In genomic region chr16:6880263-6880662, GRCh38 we compare ENCODE assay signal across 29 cellular contexts.
"Had no signal": no experiment of that assay in that cellular context is flagged by ENCODE, and none has a peak within 500 bp of the region (broad histone marks: within the 10 kb centered on the region; RNA-seq: fewer than 3 reads in every experiment).

No MANE protein-coding gene starts in this region.

- H3K4me1 ChIP-seq: ascending aorta, breast epithelium, colonic mucosa, esophagus squamous epithelium had no signal

- H3K27ac ChIP-seq: ascending aorta, breast epithelium, cardiac muscle cell, colonic mucosa, epithelial cell of prostate, esophagus squamous epithelium, WERI-Rb-1 had no signal

- H3K27ac Mint-ChIP-seq: activated B cell treated with CpG ODN at 0.5 μM for 24 hours; activated CD8-positive, alpha-beta T cell treated with anti-CD3 and anti-CD28 coated beads for 36 hours; activated naive CD4-positive, alpha-beta T cell treated with anti-CD3 and anti-CD28 coated beads for 36 hours; activated naive CD4-positive, alpha-beta T cell treated with anti-CD3 and anti-CD28 coated beads, Interleukin-2, amount 50 U/mL, for 24 hours; activated naive CD8-positive, alpha-beta T cell treated with anti-CD3 and anti-CD28 coated beads for 36 hours; activated naive CD8-positive, alpha-beta T cell treated with anti-CD3 and anti-CD28 coated beads, Interleukin-2, amount 50 U/mL, for 24 hours; activated T-helper 1 cell treated with anti-CD3 and anti-CD28 coated beads, Interleukin-12 subunit alpha, Interleukin-12 subunit beta, Interleukin-2, Interleukin-4 antibody, amounts not matched to agents 30 ng/mL and 10 ng/mL and 1 ng/mL, durations not matched to agents 14 hours and 24 hours and 36 hours; activated T-helper 2 cell treated with anti-CD3 and anti-CD28 coated beads, Interferon-gamma antibody, Interleukin-2, Interleukin-4, amounts not matched to agents 10 μg/mL and 5 μg/mL and 100 μg/mL, durations not matched to agents 14 hours and 24 hours and 36 hours; brain; T-helper 17 cell; T-helper 2 cell treated with Interferon-gamma antibody and Interleukin-4, amounts not matched to agents 5 μg/mL and 100 μg/mL, for 36 hours had no signal

- H3K36me3 ChIP-seq: ascending aorta, breast epithelium, cardiac muscle cell, colonic mucosa, esophagus squamous epithelium, WERI-Rb-1 had no signal

- H3K4me1 Mint-ChIP-seq: activated B cell treated with CpG ODN at 0.5 μM for 24 hours; activated naive CD4-positive, alpha-beta T cell treated with anti-CD3 and anti-CD28 coated beads, Interleukin-2, amount 50 U/mL, for 24 hours; activated naive CD8-positive, alpha-beta T cell treated with anti-CD3 and anti-CD28 coated beads for 36 hours; activated naive CD8-positive, alpha-beta T cell treated with anti-CD3 and anti-CD28 coated beads, Interleukin-2, amount 50 U/mL, for 24 hours; T-helper 17 cell had no signal

- H3K27me3 ChIP-seq: ascending aorta, breast epithelium, colonic mucosa had no signal

- H3K27me3 Mint-ChIP-seq: activated B cell treated with CpG ODN at 0.5 μM for 24 hours; activated CD8-positive, alpha-beta T cell treated with anti-CD3 and anti-CD28 coated beads for 36 hours; activated naive CD4-positive, alpha-beta T cell treated with anti-CD3 and anti-CD28 coated beads, Interleukin-2, amount 50 U/mL, for 24 hours; activated naive CD8-positive, alpha-beta T cell treated with anti-CD3 and anti-CD28 coated beads for 36 hours; activated naive CD8-positive, alpha-beta T cell treated with anti-CD3 and anti-CD28 coated beads, Interleukin-2, amount 50 U/mL, for 24 hours; T-helper 17 cell had no signal

- H3K4me3 Mint-ChIP-seq: activated B cell treated with CpG ODN at 0.5 μM for 24 hours; activated CD8-positive, alpha-beta T cell treated with anti-CD3 and anti-CD28 coated beads for 36 hours; activated naive CD4-positive, alpha-beta T cell treated with anti-CD3 and anti-CD28 coated beads for 36 hours; activated naive CD4-positive, alpha-beta T cell treated with anti-CD3 and anti-CD28 coated beads, Interleukin-2, amount 50 U/mL, for 24 hours; activated naive CD8-positive, alpha-beta T cell treated with anti-CD3 and anti-CD28 coated beads for 36 hours; activated naive CD8-positive, alpha-beta T cell treated with anti-CD3 and anti-CD28 coated beads, Interleukin-2, amount 50 U/mL, for 24 hours; activated T-helper 1 cell treated with anti-CD3 and anti-CD28 coated beads, Interleukin-12 subunit alpha, Interleukin-12 subunit beta, Interleukin-2, Interleukin-4 antibody, amounts not matched to agents 30 ng/mL and 10 ng/mL and 1 ng/mL, durations not matched to agents 14 hours and 24 hours and 36 hours; brain; T-helper 17 cell; T-helper 2 cell treated with Interferon-gamma antibody and Interleukin-4, amounts not matched to agents 5 μg/mL and 100 μg/mL, for 36 hours had no signal

- H3K9me3 Mint-ChIP-seq: activated B cell treated with CpG ODN at 0.5 μM for 24 hours had no signal

- H3K36me3 Mint-ChIP-seq: activated naive CD4-positive, alpha-beta T cell treated with anti-CD3 and anti-CD28 coated beads, Interleukin-2, amount 50 U/mL, for 24 hours; activated naive CD8-positive, alpha-beta T cell treated with anti-CD3 and anti-CD28 coated beads for 36 hours; brain had no signal

- H3K4me3 ChIP-seq: ascending aorta, breast epithelium, cardiac muscle cell, colonic mucosa, esophagus squamous epithelium had no signal

- DNase-seq: activated B cell treated with CpG ODN at 0.5 μM for 24 hours; activated CD4-positive, alpha-beta T cell treated with anti-CD3 and anti-CD28 coated beads for 48 hours; activated CD4-positive, alpha-beta T cell treated with anti-CD3 and anti-CD28 coated beads, Interleukin-2, amount 50 U/mL, for 1 hour; activated CD4-positive, alpha-beta T cell treated with anti-CD3 and anti-CD28 coated beads, Interleukin-2, amount 50 U/mL, for 48 hours; activated CD8-positive, alpha-beta memory T cell treated with anti-CD3 and anti-CD28 coated beads for 24 hours; activated CD8-positive, alpha-beta T cell treated with anti-CD3 and anti-CD28 coated beads for 36 hours; activated effector memory CD4-positive, alpha-beta T cell treated with anti-CD3 and anti-CD28 coated beads, Interleukin-2, amount 50 U/mL, for 16 hours; activated naive CD4-positive, alpha-beta T cell treated with anti-CD3 and anti-CD28 coated beads for 36 hours; activated naive CD8-positive, alpha-beta T cell treated with anti-CD3 and anti-CD28 coated beads for 36 hours; activated naive CD8-positive, alpha-beta T cell treated with anti-CD3 and anti-CD28 coated beads, Interleukin-2, amount 50 U/mL, for 24 hours; activated T-cell treated with anti-CD3 and anti-CD28 coated beads, Interleukin-2, amount 50 U/mL, for 48 hours; central memory CD4-positive, alpha-beta T cell; cerebellar nuclear complex; colonic mucosa; effector CD8-positive, alpha-beta T cell; esophagus squamous epithelium; T-helper 1 cell; T-helper 17 cell; T1000; WERI-Rb-1 had no signal

- H3K9me3 ChIP-seq: ascending aorta, breast epithelium, colonic mucosa, esophagus squamous epithelium had no signal
